16 cellular contexts compared by ENCODE assay signal in the genomic region with DNA sequence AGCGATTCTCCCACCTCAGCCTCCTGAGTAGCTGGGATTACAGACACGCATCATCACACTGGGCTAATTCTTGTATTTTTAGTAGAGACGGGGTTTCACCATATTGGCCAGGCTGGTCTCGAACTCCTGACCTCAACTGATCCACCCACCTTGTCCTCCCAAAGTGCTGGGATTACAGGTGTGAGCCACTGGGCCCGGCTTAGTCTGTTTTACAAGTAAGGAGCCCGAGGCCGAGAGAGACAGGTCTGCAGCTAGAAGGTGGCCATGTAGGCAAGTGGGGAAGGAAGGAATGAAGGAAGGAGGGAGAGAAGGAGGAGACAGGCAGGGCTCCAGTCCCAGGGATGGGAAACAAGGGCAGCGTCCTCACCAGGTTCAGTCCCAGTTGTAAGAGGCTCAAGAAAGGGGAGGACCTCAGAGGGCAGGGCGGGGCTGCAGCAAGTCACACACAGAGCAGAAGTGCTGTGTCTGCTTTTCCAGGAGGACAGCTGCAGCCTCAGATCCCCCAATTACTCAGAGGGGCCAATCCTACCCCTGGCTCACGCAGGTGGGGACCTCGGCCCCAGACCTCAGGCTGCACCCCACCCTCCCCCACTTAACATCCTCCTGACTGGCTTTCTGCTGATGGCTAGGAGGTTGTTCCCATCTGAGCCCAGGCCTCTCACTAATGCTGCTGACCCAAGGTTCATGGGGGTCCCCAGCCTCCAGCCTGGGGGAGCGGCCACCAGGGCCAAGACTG. TPM values are rescaled to one million over a fixed set of nuclear protein-coding genes. Genes with fewer than 3 reads are reported as not detected.
DNase-seq lines count a peak whose midpoint lies in the region; ATAC-seq, FAIRE-seq and TF ChIP-seq lines count a peak whose summit lies in the region.
"Had no signal": no experiment of that assay in that cellular context is flagged by ENCODE, and none has a peak within 500 bp of the region (broad histone marks: within the 10 kb centered on the region; RNA-seq: fewer than 3 reads in every experiment).

No MANE protein-coding gene starts in this region.

- no peak for FAIRE-seq in keratinocyte (lab: Jason Lieb, UNC)
- FAIRE-seq: colon had no signal

- peaks cover 3% of the 10 kb centered on the region; the same call in 2 of the 3 replicates for H3K4me1 Mint-ChIP-seq in GM23338
- no peaks in the 10 kb centered on the region for H3K4me1 Mint-ChIP-seq in activated CD4-positive, alpha-beta T cell treated with anti-CD3 and anti-CD28 coated beads, Interleukin-2, amount 10 ng/mL, durations not matched to agents 7 days and 5 days
- H3K4me1 Mint-ChIP-seq: stimulated activated naive CD8-positive, alpha-beta T cell treated with anti-CD3 and anti-CD28 coated beads, Interleukin-15, amount 100 ng/mL, for 72 hours had no signal

- no peak overlapping the region for H3K4me3 Mint-ChIP-seq in GM23338
- H3K4me3 Mint-ChIP-seq in activated CD4-positive, alpha-beta T cell treated with anti-CD3 and anti-CD28 coated beads, Interleukin-2, amount 10 ng/mL, durations not matched to agents 7 days and 5 days: no peak overlapping the region
- H3K4me3 Mint-ChIP-seq: activated naive CD4-positive, alpha-beta T cell treated with anti-CD3 and anti-CD28 coated beads for 36 hours; CD8-positive, alpha-beta T cell; naive thymus-derived CD4-positive, alpha-beta T cell; stimulated activated naive CD8-positive, alpha-beta T cell treated with anti-CD3 and anti-CD28 coated beads, Interleukin-15, amount 100 ng/mL, for 72 hours had no signal

- H3K27me3 Mint-ChIP-seq in GM23338 (ENCODE audit: insufficient read depth, low read depth, poor library complexity): peaks cover 2% of the 10 kb centered on the region
- H3K27me3 Mint-ChIP-seq in activated CD4-positive, alpha-beta T cell treated with anti-CD3 and anti-CD28 coated beads, Interleukin-2, amount 10 ng/mL, durations not matched to agents 7 days and 5 days: peaks cover 10% of the 10 kb centered on the region
- H3K27me3 Mint-ChIP-seq: stimulated activated naive CD8-positive, alpha-beta T cell treated with anti-CD3 and anti-CD28 coated beads, Interleukin-15, amount 100 ng/mL, for 72 hours had no signal

- H3K27ac ChIP-seq in GM23338 (ENCODE audit: low read depth): no peak overlapping the region
- H3K27ac ChIP-seq in keratinocyte (ENCODE audit: control insufficient read depth, insufficient read depth, low read length): peak overlapping the region; percentile 41
- peak overlapping the region in 1 of 4 donors; percentile 70 for H3K27ac ChIP-seq in gastrocnemius medialis
- no peak overlapping the region for H3K27ac ChIP-seq in PC-9

- in situ Hi-C loops in gastrocnemius medialis (cut with MboI; ENCODE audit: low sequenced_read_pairs in 4 of 4): loop anchor here in 3 of 4 donors (25.0 kb wide), 2 partner anchors 661 to 1261 kb away; no protein-coding TSS in a partner anchor

- H3K27ac Mint-ChIP-seq in GM23338: no peak overlapping the region
- H3K27ac Mint-ChIP-seq in activated CD4-positive, alpha-beta T cell treated with anti-CD3 and anti-CD28 coated beads, Interleukin-2, amount 10 ng/mL, durations not matched to agents 7 days and 5 days: no peak overlapping the region
- H3K27ac Mint-ChIP-seq: activated naive CD4-positive, alpha-beta T cell treated with anti-CD3 and anti-CD28 coated beads for 36 hours; CD8-positive, alpha-beta T cell had no signal

- H3K9me3 ChIP-seq in keratinocyte (ENCODE audit: control insufficient read depth, low read depth, low read length): no peaks in the 10 kb centered on the region
- H3K9me3 ChIP-seq in gastrocnemius medialis: no peaks in the 10 kb centered on the region
- no peaks in the 10 kb centered on the region for H3K9me3 ChIP-seq in PC-9 (ENCODE audit: insufficient read depth, low read depth)

- H3K36me3 ChIP-seq in GM23338 (ENCODE audit: insufficient read depth) (no peaks in the 10 kb centered on the region), keratinocyte (ENCODE audit: control insufficient read depth in 2 of 2, extremely low read depth in 1 of 2, insufficient read depth in 2 of 2, low read length in 2 of 2) (no peaks in the 10 kb centered on the region), gastrocnemius medialis (no peaks in the 10 kb centered on the region), PC-9 (ENCODE audit: low read depth) (no peaks in the 10 kb centered on the region)

- H3K9me3 Mint-ChIP-seq in GM23338: no peaks in the 10 kb centered on the region
- H3K9me3 Mint-ChIP-seq in activated CD4-positive, alpha-beta T cell treated with anti-CD3 and anti-CD28 coated beads, Interleukin-2, amount 10 ng/mL, durations not matched to agents 7 days and 5 days: no peaks in the 10 kb centered on the region
- H3K9me3 Mint-ChIP-seq: activated naive CD4-positive, alpha-beta T cell treated with anti-CD3 and anti-CD28 coated beads for 36 hours; CD8-positive, alpha-beta T cell; naive thymus-derived CD4-positive, alpha-beta T cell; stimulated activated naive CD8-positive, alpha-beta T cell treated with anti-CD3 and anti-CD28 coated beads, Interleukin-15, amount 100 ng/mL, for 72 hours had no signal

- dilution Hi-C loops in keratinocyte (cut with MboI; ENCODE audit: extremely low pct_ligation_motif_present, low sequenced_read_pairs): no loop called here

- no peaks in the 10 kb centered on the region for H3F3A ChIP-seq in GM23338 (replicated peaks; ENCODE audit: low read depth)
- 0 out of 2 replicates have a peak, but pooled peaks cover 6% of the 10 kb centered on the region for H3F3A ChIP-seq in PC-9 (ENCODE audit: insufficient read depth, low read depth)

- CTCF ChIA-PET in PC-9 (lab: Charles Lee): no interaction called here
- CTCF ChIA-PET in activated CD4-positive, alpha-beta T cell treated with anti-CD3 and anti-CD28 coated beads, Interleukin-2, amount 10 ng/mL, durations not matched to agents 7 days and 5 days (lab: Charles Lee): interaction anchor here (1.2 kb wide), 1 partner anchor 37 kb away, joined by 3 read pairs; no protein-coding TSS in a partner anchor

- intact Hi-C loops in gastrocnemius medialis (cut with DNase I; ENCODE audit: low total_unique reads): no loop called here
- intact Hi-C loops in PC-9 (cut with micrococcal nuclease; ENCODE audit: unreplicated experiment): no loop called here

- TF ChIP-seq POLR2A in gastrocnemius medialis (IDR thresholded peaks at IDR 0.05): no peak

- H2AFZ ChIP-seq in GM23338 (no peak overlapping the region), keratinocyte (ENCODE audit: control insufficient read depth, low read length) (peak overlapping the region; percentile 89), PC-9 (no peak overlapping the region)

- DNase-seq in GM23338 (ENCODE audit: low spot score) (no peak), dedifferentiated amniotic fluid mesenchymal stem cell (ENCODE audit: extremely low spot score) (peak; percentile 38), keratinocyte (ENCODE audit: low read depth, low spot score) (no peak), gastrocnemius medialis (no peak), PC-9 (no peak)
- DNase-seq in activated naive CD4-positive, alpha-beta T cell treated with Interleukin-2 at 50 U/mL for 16 hours: no peak
- no peak for DNase-seq in activated CD4-positive, alpha-beta T cell treated with anti-CD3 and anti-CD28 coated beads, Interleukin-2, amount 10 ng/mL, durations not matched to agents 7 days and 5 days
- DNase-seq: activated CD4-positive, CD25-positive, alpha-beta regulatory T cell treated with anti-CD3 and anti-CD28 coated beads, Interleukin-2, amount 50 U/mL, for 72 hours; activated naive CD4-positive, alpha-beta T cell treated with anti-CD3 and anti-CD28 coated beads for 36 hours; CD8-positive, alpha-beta T cell; naive thymus-derived CD4-positive, alpha-beta T cell; SHP77 treated with DMSO at 0.1 percent for 48 hours; stimulated activated CD4-positive, alpha-beta T cell treated with anti-CD3 and anti-CD28 coated beads, Interleukin-2, amount 100 ng/mL, for 24 hours; stimulated activated naive CD8-positive, alpha-beta T cell treated with anti-CD3 and anti-CD28 coated beads, Interleukin-15, amount 100 ng/mL, for 72 hours had no signal

- no peaks in the 10 kb centered on the region for H3K4me1 ChIP-seq in GM23338 (ENCODE audit: insufficient read depth)
- no peaks in the 10 kb centered on the region for H3K4me1 ChIP-seq in keratinocyte (ENCODE audit: control insufficient read depth, extremely low read depth, insufficient read depth, low read length)
- peaks cover 0 to 15% of the 10 kb centered on the region in 2 donors for H3K4me1 ChIP-seq in gastrocnemius medialis
- H3K4me1 ChIP-seq in PC-9 (replicated peaks; ENCODE audit: insufficient read depth): no peaks in the 10 kb centered on the region

- no TSS peak for BruUV-seq in PC-9 (replicated peaks; lab: Mats Ljungman, UMichigan)

- POLR2A ChIA-PET in PC-9 (lab: Charles Lee; ENCODE audit: unreplicated experiment): no interaction called here
- POLR2A ChIA-PET in activated CD4-positive, alpha-beta T cell treated with anti-CD3 and anti-CD28 coated beads, Interleukin-2, amount 10 ng/mL, durations not matched to agents 7 days and 5 days (lab: Charles Lee): no interaction called here

- H3K4me3 ChIP-seq in GM23338 (no peak overlapping the region), keratinocyte (ENCODE audit: control insufficient read depth in 2 of 3, extremely low read depth in 1 of 3, insufficient read depth in 2 of 3, low read depth in 1 of 3, low read length in 3 of 3) (no peak overlapping the region), gastrocnemius medialis (no peak overlapping the region), PC-9 (no peak overlapping the region)

- H3K27me3 ChIP-seq in GM23338 (ENCODE audit: insufficient read depth) (no peaks in the 10 kb centered on the region), keratinocyte (ENCODE audit: control insufficient read depth, extremely low read depth, insufficient read depth, low read length) (peaks cover 3% of the 10 kb centered on the region), gastrocnemius medialis (no peaks in the 10 kb centered on the region), PC-9 (ENCODE audit: insufficient read depth, low read depth) (peaks cover 80% of the 10 kb centered on the region)

- H3K79me2 ChIP-seq in GM23338 (replicated peaks; ENCODE audit: insufficient read depth): no peaks in the 10 kb centered on the region
- H3K79me2 ChIP-seq in keratinocyte (ENCODE audit: control insufficient read depth, insufficient read depth, low read length): no peaks in the 10 kb centered on the region
- no peaks in the 10 kb centered on the region for H3K79me2 ChIP-seq in PC-9 (ENCODE audit: low read depth)

- H3K9me1 ChIP-seq in keratinocyte (ENCODE audit: control insufficient read depth, extremely low read depth, insufficient read depth, low read length): no peaks in the 10 kb centered on the region

- ATAC-seq in GM23338 (peak; percentile 72), gastrocnemius medialis (peak; percentile 40 to 41), HG03025 (IDR thresholded peaks at IDR 0.05; ENCODE audit: low FRiP score, unreplicated experiment) (no peak)
- ATAC-seq: CD8-positive, alpha-beta T cell; naive thymus-derived CD4-positive, alpha-beta T cell; stimulated activated naive CD8-positive, alpha-beta T cell treated with anti-CD3 and anti-CD28 coated beads, Interleukin-15, amount 100 ng/mL, for 72 hours had no signal

- H4K20me1 ChIP-seq in GM23338 (replicated peaks; ENCODE audit: insufficient read depth) (no peaks in the 10 kb centered on the region), keratinocyte (ENCODE audit: control insufficient read depth, extremely low read depth, insufficient read depth, low read length) (no peaks in the 10 kb centered on the region), PC-9 (ENCODE audit: insufficient read depth) (no peaks in the 10 kb centered on the region)

- no peak overlapping the region for H3K4me2 ChIP-seq in GM23338
- H3K4me2 ChIP-seq in keratinocyte (ENCODE audit: control insufficient read depth, extremely low read depth, insufficient read depth, low read depth, low read length): peak overlapping the region; percentile 17
- no peak overlapping the region for H3K4me2 ChIP-seq in PC-9

- H3K9me2 ChIP-seq in GM23338 (ENCODE audit: insufficient read depth) (peaks cover 3% of the 10 kb centered on the region; the same call in 1 of the 2 replicates), PC-9 (ENCODE audit: insufficient read depth) (no peaks in the 10 kb centered on the region)

- peak overlapping the region; percentile 20 for H3K9ac ChIP-seq in keratinocyte (ENCODE audit: control insufficient read depth, extremely low read depth, insufficient read depth, low read length)

- no peaks in the 10 kb centered on the region for H3K36me3 Mint-ChIP-seq in GM23338 (ENCODE audit: low read depth)
- no peaks in the 10 kb centered on the region for H3K36me3 Mint-ChIP-seq in activated CD4-positive, alpha-beta T cell treated with anti-CD3 and anti-CD28 coated beads, Interleukin-2, amount 10 ng/mL, durations not matched to agents 7 days and 5 days (ENCODE audit: low read depth)
- H3K36me3 Mint-ChIP-seq: CD8-positive, alpha-beta T cell; naive thymus-derived CD4-positive, alpha-beta T cell had no signal

- TF ChIP-seq CTCF in GM23338 (conservative IDR thresholded peaks at IDR 0.05; ENCODE audit: low read depth in 2 of 2) (no peak), keratinocyte (optimal IDR thresholded peaks at IDR 0.05 in 1 of 3, IDR thresholded peaks at IDR 0.05 in 1 of 3, conservative IDR thresholded peaks at IDR 0.05 in 1 of 3; ENCODE audit: extremely low read depth in 1 of 3, insufficient read depth in 2 of 3, low read length in 3 of 3) (no peak), gastrocnemius medialis (IDR thresholded peaks at IDR 0.05 in 4 of 5, conservative IDR thresholded peaks at IDR 0.05 in 1 of 5) (no peak), PC-9 (conservative IDR thresholded peaks at IDR 0.05) (no peak)

RNA-seq across cellular contexts. Expression of a gene that starts 53.8 kb away (rescaled TPM):
- total RNA-seq in GM23338 (2014; rRNA removed; shearing (Covaris generic)): 31.4 and 37.7 TPM in 2 replicates
- 15.3 and 17.4 TPM in 2 replicates for polyA plus RNA-seq in GM23338 (2016; fragmentation: Nextera tagmentation; extraction: Ambion mirVana)
- polyA plus RNA-seq in keratinocyte: 9.1 to 15.2 TPM (median 10.9 TPM) in 3 replicates
- 1.8 TPM for polyA plus RNA-seq in keratinocyte (2011; ENCODE audit: low read depth)
- polyA plus RNA-seq in keratinocyte (2011; cell fraction: cytosol; rRNA removed): 7.4 and 15.3 TPM in 2 replicates
- polyA plus RNA-seq in keratinocyte (2011; cell fraction: nucleus; rRNA removed): 10.8 and 14.1 TPM in 2 replicates
- 7.5 and 13.3 TPM in 2 replicates for polyA plus RNA-seq in keratinocyte (2012; ENCODE audit: low replicate concordance)
- polyA minus RNA-seq in keratinocyte: 12.4 to 21.8 TPM (median 17.9 TPM) in 3 replicates
- 14.4 TPM for polyA minus RNA-seq in keratinocyte (2011; cell fraction: cytosol; rRNA and poly(A)+ RNA removed)
- polyA minus RNA-seq in keratinocyte (2011; cell fraction: nucleus; rRNA and poly(A)+ RNA removed): 10.1 and 14.1 TPM in 2 replicates
- total RNA-seq in gastrocnemius medialis: 10 to 100 TPM in 1 of 4 donors, 1 to 10 TPM in 2, under 1 TPM in 1; 0.34 to 15.2 (median 1.3) TPM
- total RNA-seq in PC-9 (2021): 22.1 and 27.3 TPM in 2 replicates
- 10 to 100 TPM; 29.7 to 30.6 TPM for total RNA-seq in activated CD4-positive, alpha-beta T cell treated with anti-CD3 and anti-CD28 coated beads, Interleukin-2, amount 10 ng/mL, durations not matched to agents 7 days and 5 days
